33 cellular contexts compared by ENCODE assay signal in genomic region chr2:121191191-121192170, GRCh38.
"Had no signal": no experiment of that assay in that cellular context is flagged by ENCODE, and none has a peak within 500 bp of the region (broad histone marks: within the 10 kb centered on the region; RNA-seq: fewer than 3 reads in every experiment).

No MANE protein-coding gene starts in this region.

- H3K36me3 Mint-ChIP-seq: activated CD4-positive, alpha-beta memory T cell treated with anti-CD3 and anti-CD28 coated beads for 36 hours; activated naive CD4-positive, alpha-beta T cell treated with anti-CD3 and anti-CD28 coated beads, Interleukin-2, amount 50 U/mL, for 72 hours; brain; mesothelial cell of epicardium; naive B cell; T-cell had no signal

- H3K4me3 ChIP-seq: adrenal gland, cardiac muscle cell, coronary artery, dorsolateral prefrontal cortex, gastroesophageal sphincter, hepatocyte, left ventricle myocardium inferior, pancreas, psoas muscle, smooth muscle cell, suprapubic skin, transverse colon had no signal

- H2AFZ ChIP-seq: hepatocyte had no signal

- FAIRE-seq: pancreas had no signal

- H3K27me3 ChIP-seq: adrenal gland, cardiac muscle cell, dorsolateral prefrontal cortex, gastroesophageal sphincter, hepatocyte, pancreas, suprapubic skin, transverse colon had no signal

- H3K27ac ChIP-seq: adrenal gland, cardiac muscle cell, coronary artery, dorsolateral prefrontal cortex, gastroesophageal sphincter, hepatocyte, left ventricle myocardium inferior, pancreas, psoas muscle, suprapubic skin, transverse colon had no signal

- H3K27me3 Mint-ChIP-seq: activated CD4-positive, alpha-beta memory T cell treated with anti-CD3 and anti-CD28 coated beads for 36 hours; activated CD4-positive, alpha-beta T cell treated with anti-CD3 and anti-CD28 coated beads, Interleukin-2, amount 10 ng/mL, durations not matched to agents 24 days and 14 days had no signal

- H3K9me3 Mint-ChIP-seq: activated CD4-positive, alpha-beta memory T cell treated with anti-CD3 and anti-CD28 coated beads for 36 hours; activated CD4-positive, alpha-beta T cell treated with anti-CD3 and anti-CD28 coated beads, Interleukin-2, amount 10 ng/mL, durations not matched to agents 24 days and 14 days; activated naive CD4-positive, alpha-beta T cell treated with anti-CD3 and anti-CD28 coated beads, Interleukin-2, amount 50 U/mL, for 72 hours; activated T-helper 1 cell treated with anti-CD3 and anti-CD28 coated beads, Interleukin-12 subunit alpha, Interleukin-12 subunit beta, Interleukin-2, Interleukin-4 antibody, amounts not matched to agents 30 ng/mL and 10 ng/mL and 1 ng/mL, durations not matched to agents 14 hours and 24 hours and 36 hours; brain; mesothelial cell of epicardium; neural crest cell; T-cell had no signal

- H3K36me3 ChIP-seq: adrenal gland, cardiac muscle cell, gastroesophageal sphincter, left ventricle myocardium inferior, pancreas, suprapubic skin, transverse colon had no signal

- DNase-seq: activated CD4-positive, alpha-beta memory T cell treated with anti-CD3 and anti-CD28 coated beads for 36 hours; activated CD4-positive, alpha-beta T cell treated with anti-CD3 and anti-CD28 coated beads, Interleukin-2, amount 10 ng/mL, durations not matched to agents 24 days and 14 days; activated CD4-positive, CD25-positive, alpha-beta regulatory T cell treated with anti-CD3 and anti-CD28 coated beads, Interleukin-2, amount 50 U/mL, for 72 hours; activated CD8-positive, alpha-beta memory T cell treated with anti-CD3 and anti-CD28 coated beads, Interleukin-2, amount 50 U/mL, for 4 hours; activated gamma-delta T cell treated with Interleukin-2 at 50 U/mL for 16 hours; activated T-cell treated with anti-CD3 and anti-CD28 coated beads, Interleukin-2, amount 50 U/mL, for 1 hour; adrenal gland; aorta; cerebellar nuclear complex; effector memory CD4-positive, alpha-beta T cell; islet precursor cell; left ventricle myocardium inferior; naive B cell; nucleus accumbens; psoas muscle; stimulated activated CD4-positive, alpha-beta T cell treated with anti-CD3 and anti-CD28 coated beads, Interleukin-15, amount 100 ng/mL, for 24 hours; stimulated activated CD4-positive, alpha-beta T cell treated with anti-CD3 and anti-CD28 coated beads, Interleukin-2, amount 100 ng/mL, for 24 hours; stimulated activated naive CD4-positive, alpha-beta T cell; T-cell; transverse colon had no signal

- H3K4me1 Mint-ChIP-seq: brain, mesothelial cell of epicardium, naive B cell, T-cell had no signal

- H3K27ac Mint-ChIP-seq: activated CD4-positive, alpha-beta memory T cell treated with anti-CD3 and anti-CD28 coated beads for 36 hours; activated CD4-positive, alpha-beta T cell treated with anti-CD3 and anti-CD28 coated beads, Interleukin-2, amount 10 ng/mL, durations not matched to agents 24 days and 14 days; activated T-helper 1 cell treated with anti-CD3 and anti-CD28 coated beads, Interleukin-12 subunit alpha, Interleukin-12 subunit beta, Interleukin-2, Interleukin-4 antibody, amounts not matched to agents 30 ng/mL and 10 ng/mL and 1 ng/mL, durations not matched to agents 14 hours and 24 hours and 36 hours; mesothelial cell of epicardium; naive B cell; T-cell had no signal

- H3K9me3 ChIP-seq: adrenal gland, gastroesophageal sphincter, left ventricle myocardium inferior, pancreas, psoas muscle, suprapubic skin, transverse colon had no signal

- H3K4me3 Mint-ChIP-seq: activated CD4-positive, alpha-beta memory T cell treated with anti-CD3 and anti-CD28 coated beads for 36 hours; activated CD4-positive, alpha-beta T cell treated with anti-CD3 and anti-CD28 coated beads, Interleukin-2, amount 10 ng/mL, durations not matched to agents 24 days and 14 days; activated T-helper 1 cell treated with anti-CD3 and anti-CD28 coated beads, Interleukin-12 subunit alpha, Interleukin-12 subunit beta, Interleukin-2, Interleukin-4 antibody, amounts not matched to agents 30 ng/mL and 10 ng/mL and 1 ng/mL, durations not matched to agents 14 hours and 24 hours and 36 hours; brain; mesothelial cell of epicardium; naive B cell; neural crest cell; T-cell had no signal

- H3K4me1 ChIP-seq: adrenal gland, gastroesophageal sphincter, left ventricle myocardium inferior, pancreas had no signal

- ATAC-seq: activated naive CD4-positive, alpha-beta T cell treated with anti-CD3 and anti-CD28 coated beads, Interleukin-2, amount 50 U/mL, for 72 hours; gastroesophageal sphincter; pancreas; psoas muscle; T-cell had no signal

- H3K79me2 ChIP-seq: hepatocyte had no signal

- H3K4me2 ChIP-seq: hepatocyte, smooth muscle cell had no signal
